29 cellular contexts compared by ENCODE assay signal in the genomic region with DNA sequence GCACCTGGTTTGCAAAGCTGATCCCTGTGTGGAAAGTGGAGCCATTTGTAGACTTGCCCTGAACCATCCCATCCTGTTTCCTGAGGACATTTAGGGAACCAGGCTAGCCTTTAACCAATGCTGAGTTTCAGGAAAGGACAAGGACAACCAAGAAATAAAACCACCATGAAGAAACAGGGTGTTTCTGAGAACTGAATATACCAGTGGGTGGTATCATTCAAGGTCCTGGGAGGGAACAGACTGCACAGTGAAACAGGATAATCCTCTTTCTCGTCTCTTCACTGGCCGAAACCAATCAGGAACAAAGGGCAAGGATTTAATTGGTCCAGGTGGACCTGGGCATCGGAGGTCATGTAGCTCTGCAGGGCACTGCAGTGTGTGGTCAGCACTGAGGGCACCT. TPM values are rescaled to one million over a fixed set of nuclear protein-coding genes. Genes with fewer than 3 reads are reported as not detected.
"Had no signal": no experiment of that assay in that cellular context is flagged by ENCODE, and none has a peak within 500 bp of the region (broad histone marks: within the 10 kb centered on the region; RNA-seq: fewer than 3 reads in every experiment).

No MANE protein-coding gene starts in this region.

- H2AFZ ChIP-seq: parathyroid adenoma had no signal

- H3K4me3 ChIP-seq: esophagus muscularis mucosa, heart right ventricle, psoas muscle, sigmoid colon, suprapubic skin, tibial artery, uterus had no signal

- H3K36me3 Mint-ChIP-seq: naive thymus-derived CD4-positive, alpha-beta T cell; stimulated activated effector memory CD8-positive, alpha-beta T cell treated with anti-CD3 and anti-CD28 coated beads, Interleukin-12 subunit alpha, Interleukin-12 subunit beta, amount 100 ng/mL, for 72 hours had no signal

- H3K9ac ChIP-seq: parathyroid adenoma had no signal

- H3K27me3 ChIP-seq: esophagus muscularis mucosa, sigmoid colon, suprapubic skin had no signal

- H3K4me1 Mint-ChIP-seq: activated T-helper 17 cell treated with anti-CD3 and anti-CD28 coated beads, Interleukin-2, amount 50 U/mL, for 72 hours had no signal

- H3K4me1 ChIP-seq: esophagus muscularis mucosa, heart right ventricle, parathyroid adenoma, psoas muscle, sigmoid colon, tibial artery, uterus had no signal

- ATAC-seq: activated CD4-positive, CD25-positive, alpha-beta regulatory T cell treated with anti-CD3 and anti-CD28 coated beads, Interleukin-2, amount 50 U/mL, for 24 hours; activated T-helper 17 cell treated with anti-CD3 and anti-CD28 coated beads, Interleukin-2, amount 50 U/mL, for 72 hours; stimulated activated effector memory CD8-positive, alpha-beta T cell treated with anti-CD3 and anti-CD28 coated beads, Interleukin-12 subunit alpha, Interleukin-12 subunit beta, amount 100 ng/mL, for 72 hours had no signal

- H3K79me2 ChIP-seq: parathyroid adenoma had no signal

- H3K4me3 Mint-ChIP-seq: activated T-helper 17 cell treated with anti-CD3 and anti-CD28 coated beads, Interleukin-2, amount 50 U/mL, for 72 hours; naive thymus-derived CD4-positive, alpha-beta T cell; stimulated activated effector memory CD8-positive, alpha-beta T cell treated with anti-CD3 and anti-CD28 coated beads, Interleukin-12 subunit alpha, Interleukin-12 subunit beta, amount 100 ng/mL, for 72 hours; T-helper 2 cell treated with Interferon-gamma antibody and Interleukin-4, amounts not matched to agents 5 μg/mL and 100 μg/mL, for 36 hours had no signal

- H3K27ac Mint-ChIP-seq: activated T-helper 17 cell treated with anti-CD3 and anti-CD28 coated beads, Interleukin-2, amount 50 U/mL, for 72 hours; naive thymus-derived CD4-positive, alpha-beta T cell; stimulated activated effector memory CD8-positive, alpha-beta T cell treated with anti-CD3 and anti-CD28 coated beads, Interleukin-12 subunit alpha, Interleukin-12 subunit beta, amount 100 ng/mL, for 72 hours; T-helper 2 cell treated with Interferon-gamma antibody and Interleukin-4, amounts not matched to agents 5 μg/mL and 100 μg/mL, for 36 hours had no signal

- DNase-seq: activated CD4-positive, alpha-beta T cell treated with anti-CD3 and anti-CD28 coated beads for 48 hours; activated CD4-positive, alpha-beta T cell treated with anti-CD3 and anti-CD28 coated beads, Interleukin-2, amount 50 U/mL, for 48 hours; activated CD8-positive, alpha-beta memory T cell treated with anti-CD3 and anti-CD28 coated beads for 24 hours; activated CD8-positive, alpha-beta memory T cell treated with anti-CD3 and anti-CD28 coated beads, Interleukin-2, amount 50 U/mL, for 4 hours; activated gamma-delta T cell treated with Interleukin-2 at 50 U/mL for 16 hours; activated naive CD4-positive, alpha-beta T cell treated with anti-CD3 and anti-CD28 coated beads, Interleukin-2, amount 50 U/mL, for 16 hours; activated T-cell treated with anti-CD3 and anti-CD28 coated beads, Interleukin-2, amount 50 U/mL, for 1 hour; dermis blood vessel endothelial cell; effector CD4-positive, alpha-beta T cell; foreskin melanocyte; heart right ventricle; left ventricle myocardium superior; mammary epithelial cell; midbrain; naive thymus-derived CD4-positive, alpha-beta T cell; nucleus accumbens; psoas muscle; sigmoid colon; stimulated activated CD4-positive, alpha-beta T cell treated with anti-CD3 and anti-CD28 coated beads, Interleukin-4, amount 100 ng/mL, for 24 hours; T-helper 1 cell; tibial artery; uterus had no signal

- H3K9me3 ChIP-seq: esophagus muscularis mucosa, heart right ventricle, psoas muscle, sigmoid colon, suprapubic skin, tibial artery, uterus had no signal

- H3K27ac ChIP-seq: esophagus muscularis mucosa, heart right ventricle, parathyroid adenoma, psoas muscle, sigmoid colon, suprapubic skin, tibial artery, uterus had no signal

- H3K9me3 Mint-ChIP-seq: activated T-helper 17 cell treated with anti-CD3 and anti-CD28 coated beads, Interleukin-2, amount 50 U/mL, for 72 hours; naive thymus-derived CD4-positive, alpha-beta T cell; stimulated activated effector memory CD8-positive, alpha-beta T cell treated with anti-CD3 and anti-CD28 coated beads, Interleukin-12 subunit alpha, Interleukin-12 subunit beta, amount 100 ng/mL, for 72 hours; T-helper 2 cell treated with Interferon-gamma antibody and Interleukin-4, amounts not matched to agents 5 μg/mL and 100 μg/mL, for 36 hours had no signal

- H3K36me3 ChIP-seq: esophagus muscularis mucosa, heart right ventricle, sigmoid colon, suprapubic skin, tibial artery, uterus had no signal

RNA-seq across cellular contexts. Expression of a gene that starts 21.8 kb away (rescaled TPM):
- total RNA-seq: psoas muscle had no signal
- polyA plus RNA-seq: naive thymus-derived CD4-positive, alpha-beta T cell had no signal
